ENCODE assay signal across 16 cellular contexts in genomic region chr9:565528-565927, GRCh38.
DNase-seq lines count a peak whose midpoint lies in the region; ATAC-seq, FAIRE-seq and TF ChIP-seq lines count a peak whose summit lies in the region.
"Had no signal": no experiment of that assay in that cellular context is flagged by ENCODE, and none has a peak within 500 bp of the region (broad histone marks: within the 10 kb centered on the region; RNA-seq: fewer than 3 reads in every experiment).

No MANE protein-coding gene starts in this region.

- H3K4me1 ChIP-seq in mammary epithelial cell (ENCODE audit: insufficient read depth, low read length): peaks cover 5% of the 10 kb centered on the region

- dilution Hi-C loops in mammary epithelial cell (cut with HindIII; ENCODE audit: low sequenced_read_pairs): no loop called here

- H3K27ac Mint-ChIP-seq in MCF 10A (ENCODE audit: low read depth, unreplicated experiment) (peak overlapping the region; percentile 58), naive B cell (peak overlapping the region in 5 of 6 donors; percentile 16 to 91 (median 47))
- H3K27ac Mint-ChIP-seq: GM23338, H9 had no signal

- in situ Hi-C loops in mammary epithelial cell (cut with MboI; ENCODE audit: low sequenced_read_pairs in 2 of 2): no loop called here

- POLR2A ChIA-PET in MCF 10A (lab: Yijun Ruan, JAX): interaction anchor here (1.1 kb wide), 1 partner anchor 26 kb away, joined by 3 read pairs; no protein-coding TSS in a partner anchor

- H3K4me1 Mint-ChIP-seq in MCF 10A (ENCODE audit: insufficient read depth, unreplicated experiment) (peaks cover 24% of the 10 kb centered on the region), naive B cell (peaks cover 24 to 40% (median 33%) of the 10 kb centered on the region in 3 donors)

- BruUV-seq in MCF 10A (replicated peaks; lab: Mats Ljungman, UMichigan): no TSS peak
- BruUV-seq in mammary epithelial cell (replicated peaks; lab: Mats Ljungman, UMichigan): no TSS peak

- no peaks in the 10 kb centered on the region for H3K27me3 ChIP-seq in mammary epithelial cell (ENCODE audit: insufficient read depth, low read length)
- H3K27me3 ChIP-seq: BLaER1 treated with 17β-estradiol and CSF1 and Interleukin-3, amounts not matched to agents 10 nM and 100 nM had no signal

- H3K9me3 ChIP-seq in mammary epithelial cell (replicated peaks; ENCODE audit: insufficient read depth, low read length): peaks cover 3% of the 10 kb centered on the region

- no peak for DNase-seq in MCF 10A (ENCODE audit: unreplicated experiment)
- DNase-seq in mammary epithelial cell: no peak
- DNase-seq in naive B cell: peak; percentile 37
- DNase-seq in H54 (ENCODE audit: insufficient read length, low spot score): no peak
- DNase-seq in RCC 7860 (ENCODE audit: low spot score): no peak
- DNase-seq in NCI-H510A (lab: John Stamatoyannopoulos, UW): no peak
- DNase-seq in GDM1 (lab: John Stamatoyannopoulos, UW): no peak
- DNase-seq: AML-193; CD4-positive, CD25-positive, alpha-beta regulatory T cell; DMS53; H9 had no signal

- no peak overlapping the region for H3K4me2 ChIP-seq in mammary epithelial cell (ENCODE audit: insufficient read depth, low read depth, low read length)
- H3K4me2 ChIP-seq: BLaER1 treated with 17β-estradiol and CSF1 and Interleukin-3, amounts not matched to agents 10 nM and 100 nM; GM23338 had no signal

- CTCF ChIA-PET in MCF 10A (lab: Yijun Ruan, JAX) (no interaction called here), mammary epithelial cell (lab: Charles Lee; ENCODE audit: low non-redundant PET) (no interaction called here)

- no peak overlapping the region for H2AFZ ChIP-seq in mammary epithelial cell (ENCODE audit: low read depth, low read length)
- H2AFZ ChIP-seq: GM23338 had no signal

- TF ChIP-seq CTCF in MCF 10A (IDR thresholded peaks at IDR 0.05; ENCODE audit: unreplicated experiment) (no peak), mammary epithelial cell (conservative IDR thresholded peaks at IDR 0.05 in 1 of 2, IDR thresholded peaks at IDR 0.05 in 1 of 2; ENCODE audit: extremely low read depth in 1 of 2, insufficient read depth in 1 of 2, low read depth in 1 of 2, low read length in 2 of 2) (no peak)

- peaks cover 30% of the 10 kb centered on the region for H3K36me3 Mint-ChIP-seq in MCF 10A (ENCODE audit: insufficient read depth, unreplicated experiment)
- H3K36me3 Mint-ChIP-seq in naive B cell: no peaks in the 10 kb centered on the region

- H3K36me3 ChIP-seq in mammary epithelial cell (ENCODE audit: insufficient read depth, low read length): no peaks in the 10 kb centered on the region
- H3K36me3 ChIP-seq: BLaER1 treated with 17β-estradiol and CSF1 and Interleukin-3, amounts not matched to agents 10 nM and 100 nM had no signal

- H3K9me3 Mint-ChIP-seq in MCF 10A (ENCODE audit: unreplicated experiment) (no peaks in the 10 kb centered on the region), naive B cell (peaks cover 0 to 12% (median 5%) of the 10 kb centered on the region in 7 donors)

- 99% methylated on average over 6 of the region's 6 CpGs for WGBS in mammary epithelial cell (ENCODE audit: low coverage, missing lambda C conversion rate)

- no peaks in the 10 kb centered on the region for H3K27me3 Mint-ChIP-seq in MCF 10A (ENCODE audit: insufficient read depth, unreplicated experiment)
- peaks cover 0 to 22% (median 10%) of the 10 kb centered on the region in 3 donors for H3K27me3 Mint-ChIP-seq in naive B cell

- peak; percentile 82 to 83 for ATAC-seq in naive B cell (ENCODE audit: low read depth in 2 of 2)
- ATAC-seq: GM23338 had no signal

- no peak overlapping the region for H3K27ac ChIP-seq in mammary epithelial cell (ENCODE audit: insufficient read depth, low read depth, low read length)
- H3K27ac ChIP-seq: 22Rv1; BLaER1 treated with 17β-estradiol and CSF1 and Interleukin-3, amounts not matched to agents 10 nM and 100 nM had no signal

- TF ChIP-seq POLR2A in Raji (IDR thresholded peaks at IDR 0.05; ENCODE audit: insufficient read depth, low read depth, low read length) (peak; percentile 45; the same call in 1 of the 2 replicates), H54 (IDR thresholded peaks at IDR 0.05; ENCODE audit: low read depth, low read length) (no peak)

- H3K9ac ChIP-seq in mammary epithelial cell (ENCODE audit: insufficient read depth, low read length): no peak overlapping the region
- H3K9ac ChIP-seq: BLaER1 treated with 17β-estradiol and CSF1 and Interleukin-3, amounts not matched to agents 10 nM and 100 nM had no signal

- H3K79me2 ChIP-seq in mammary epithelial cell (ENCODE audit: insufficient read depth, low read length): peaks cover 19% of the 10 kb centered on the region

- intact Hi-C loops in MCF 10A (cut with micrococcal nuclease): no loop called here
- intact Hi-C loops in mammary epithelial cell (cut with micrococcal nuclease): no loop called here

- FAIRE-seq in H54 (lab: Jason Lieb, UNC): no peak
- no peak for FAIRE-seq in RCC 7860 (lab: Jason Lieb, UNC)
- FAIRE-seq: GM12891 had no signal

- no peak overlapping the region for H3K4me3 ChIP-seq in mammary epithelial cell (replicated peaks in 1 of 3; ENCODE audit: insufficient read depth in 1 of 3, low read depth in 2 of 3, low read length in 3 of 3)
- H3K4me3 ChIP-seq: BLaER1 treated with 17β-estradiol and CSF1 and Interleukin-3, amounts not matched to agents 10 nM and 100 nM; GM23338 had no signal

- no peak overlapping the region for H3K4me3 Mint-ChIP-seq in MCF 10A (ENCODE audit: unreplicated experiment)
- peak overlapping the region in 3 of 8 donors; percentile 9 to 52 (median 45) for H3K4me3 Mint-ChIP-seq in naive B cell
- H3K4me3 Mint-ChIP-seq: CD4-positive, CD25-positive, alpha-beta regulatory T cell; GM23338; H9 had no signal

- H4K20me1 ChIP-seq in mammary epithelial cell (ENCODE audit: insufficient read depth, low read length): no peaks in the 10 kb centered on the region
- H4K20me1 ChIP-seq: BLaER1 treated with 17β-estradiol and CSF1 and Interleukin-3, amounts not matched to agents 10 nM and 100 nM had no signal
